In genomic region chr1:35192056-35192852, GRCh38 we compare ENCODE assay signal across 8 cellular contexts. TPM values are rescaled to one million over a fixed set of nuclear protein-coding genes. Genes with fewer than 3 reads are reported as not detected.
DNase-seq lines count a peak whose midpoint lies in the region; ATAC-seq, FAIRE-seq and TF ChIP-seq lines count a peak whose summit lies in the region.

No MANE protein-coding gene starts in this region.

- peaks cover 45% of the 10 kb centered on the region for H3K36me3 ChIP-seq in Loucy (ENCODE audit: insufficient read depth, low read length)
- H3K36me3 ChIP-seq in SJCRH30, result peaks cover 45% of the 10 kb centered on the region
- peaks cover 36% of the 10 kb centered on the region for H3K36me3 ChIP-seq in neutrophil
- H3K36me3 ChIP-seq in subcutaneous abdominal adipose tissue (ENCODE audit: control insufficient read depth in 5 of 5, insufficient read depth in 5 of 5, low read length in 5 of 5), result peaks cover 26 to 38% (median 37%) of the 10 kb centered on the region in 5 donors

- no peaks in the 10 kb centered on the region for H3K9me3 ChIP-seq in Loucy (ENCODE audit: insufficient read depth, low read depth, low read length)
- H3K9me3 ChIP-seq in SJCRH30 (replicated peaks), result no peaks in the 10 kb centered on the region
- no peaks in the 10 kb centered on the region for H3K9me3 ChIP-seq in neutrophil
- H3K9me3 ChIP-seq in subcutaneous abdominal adipose tissue (ENCODE audit: control insufficient read depth in 5 of 5, low read length in 5 of 5), result no peaks in the 10 kb centered on the region

- ATAC-seq in GM21825 (IDR thresholded peaks at IDR 0.05; ENCODE audit: unreplicated experiment), result peak; percentile 43

- H3K4me3 ChIP-seq in Loucy (ENCODE audit: low read length, poor library complexity, severe bottlenecking) (peak overlapping the region; percentile 98), SJCRH30 (peak overlapping the region; percentile 92), neutrophil (ENCODE audit: low read depth in 1 of 2, low read length in 1 of 2) (peak overlapping the region; percentile 89 to 96), subcutaneous abdominal adipose tissue (ENCODE audit: low read depth in 1 of 5, low read length in 5 of 5) (peak overlapping the region in 4 of 5 donors; percentile 77 to 96 (median 94))

- no peak for FAIRE-seq in frontal cortex (lab: Jason Lieb, UNC)

- DNase-seq in DMS114 treated with DMSO at 0.1 percent for 48 hours (lab: John Stamatoyannopoulos, UW; ENCODE audit: unreplicated experiment) (peak; percentile 33), SJCRH30 (peak; percentile 83 to 88), frontal cortex (ENCODE audit: low spot score in 2 of 2) (peak; percentile 75 to 86)
- DNase-seq in activated naive CD4-positive, alpha-beta T cell (lab: John Stamatoyannopoulos, UW), result peak; percentile 78 to 89 (median 80)

- H3K4me1 ChIP-seq in Loucy (ENCODE audit: insufficient read depth, low read length, poor library complexity, severe bottlenecking) (peaks cover 19% of the 10 kb centered on the region), SJCRH30 (peaks cover 7% of the 10 kb centered on the region), neutrophil (ENCODE audit: control insufficient read depth in 1 of 2, insufficient read depth in 1 of 2, low read depth in 1 of 2, low read length in 1 of 2) (peaks cover 23 to 29% of the 10 kb centered on the region in 2 experiments), subcutaneous abdominal adipose tissue (ENCODE audit: control insufficient read depth in 5 of 5, insufficient read depth in 5 of 5, low read length in 5 of 5) (peaks cover 2 to 40% (median 34%) of the 10 kb centered on the region in 5 donors)

- H4K20me1 ChIP-seq in Loucy (ENCODE audit: insufficient read depth, low read length, poor library complexity, severe bottlenecking), result peaks cover 49% of the 10 kb centered on the region

- H3K27ac ChIP-seq in SJCRH30 (peak overlapping the region; percentile 95), neutrophil (peak overlapping the region; percentile 96), subcutaneous abdominal adipose tissue (ENCODE audit: low read depth, low read length) (peak overlapping the region; percentile 79)

- H2AFZ ChIP-seq in Loucy (ENCODE audit: low read length), result no peak overlapping the region

- H3K9ac ChIP-seq in Loucy (ENCODE audit: low read depth, low read length, poor library complexity, severe bottlenecking), result peak overlapping the region; percentile 100
- peak overlapping the region in 4 of 5 donors; percentile 87 to 100 (median 98) for H3K9ac ChIP-seq in subcutaneous abdominal adipose tissue (ENCODE audit: low read length in 5 of 5)

- H3K9me2 ChIP-seq in Loucy (replicated peaks; ENCODE audit: low read depth, low read length), result no peaks in the 10 kb centered on the region

- peaks cover 63% of the 10 kb centered on the region for H3K79me2 ChIP-seq in Loucy (ENCODE audit: insufficient read depth, low read length)

- H3K27me3 ChIP-seq in Loucy (ENCODE audit: insufficient read depth, low read length, poor library complexity, severe bottlenecking) (peaks cover 20% of the 10 kb centered on the region), SJCRH30 (no peaks in the 10 kb centered on the region), neutrophil (no peaks in the 10 kb centered on the region), subcutaneous abdominal adipose tissue (ENCODE audit: control insufficient read depth in 5 of 5, insufficient read depth in 4 of 5, low read length in 5 of 5) (no peaks in the 10 kb centered on the region)

- TF ChIP-seq CTCF in Loucy (conservative IDR thresholded peaks at IDR 0.05; ENCODE audit: low read length) (no peak), neutrophil (IDR thresholded peaks at IDR 0.05) (peak; percentile 44)

- no peaks in the 10 kb centered on the region for H3F3A ChIP-seq in Loucy (ENCODE audit: low read depth)

- peak overlapping the region; percentile 38 for H3K4me2 ChIP-seq in Loucy (ENCODE audit: low read depth, low read length, poor library complexity, severe bottlenecking)

RNA-seq across cellular contexts. Expression of gene SFPQ, which starts 0.7 kb away (rescaled TPM):
- total RNA-seq in SJCRH30 (2014; rRNA removed; shearing (Covaris generic)), result 340 and 387 TPM in 2 replicates
- total RNA-seq in frontal cortex, result 364 TPM

Comparison
In these comparisons a context has a peak if more than half of its experiments do, and no peak if none do; other contexts are left out.
1. Peak in every context shown above with its lines: DNase-seq, ATAC-seq, H3K4me3 ChIP-seq and H3K27ac ChIP-seq.
2. DNase-seq: peak in every context shown above with its lines; median percentile 86 in SJCRH30; 80 in frontal cortex; 80 in activated naive CD4-positive, alpha-beta T cell; 33 in DMS114 treated with DMSO at 0.1 percent for 48 hours.